ENCODE assay signal across 9 cellular contexts in genomic region chr1:109113787-109114568, GRCh38. TPM values are rescaled to one million over a fixed set of nuclear protein-coding genes. Genes with fewer than 3 reads are reported as not detected.
DNase-seq lines count a peak whose midpoint lies in the region; ATAC-seq and TF ChIP-seq lines count a peak whose summit lies in the region.
"Had no signal": no experiment of that assay in that cellular context is flagged by ENCODE, and none has a peak within 500 bp of the region (broad histone marks: within the 10 kb centered on the region; RNA-seq: fewer than 3 reads in every experiment).

Gene ELAPOR1, plus strand, starts transcription at chr1:109114115. Its CDS starts 69 bp downstream, at chr1:109114184.

- H3K27ac ChIP-seq in SK-N-MC (no peak within 1 kb of the TSS), rectal smooth muscle tissue (ENCODE audit: low read depth, low read length) (no peak within 1 kb of the TSS), uterus (no peak within 1 kb of the TSS)

- no peak for TF ChIP-seq CTCF in uterus (IDR thresholded peaks at IDR 0.05)

- H3K4me3 Mint-ChIP-seq in activated naive CD8-positive, alpha-beta T cell treated with anti-CD3 and anti-CD28 coated beads for 36 hours: peak within 1 kb of the TSS; percentile 79

- H3K4me3 ChIP-seq in SK-N-MC (peak within 1 kb of the TSS; percentile 47), rectal smooth muscle tissue (ENCODE audit: low read length) (peak within 1 kb of the TSS; percentile 59), uterus (peak within 1 kb of the TSS; percentile 0 to 27)

- H3K27me3 Mint-ChIP-seq in activated naive CD8-positive, alpha-beta T cell treated with anti-CD3 and anti-CD28 coated beads for 36 hours: peaks cover 8% of the 10 kb centered on the region

- no peak for TF ChIP-seq POLR2A in uterus (IDR thresholded peaks at IDR 0.05)

- H3K4me1 ChIP-seq in rectal smooth muscle tissue (ENCODE audit: control insufficient read depth, insufficient read depth, low read length) (peaks cover 12% of the 10 kb centered on the region), uterus (peaks cover 0 to 4% of the 10 kb centered on the region in 2 donors)

- H3K9ac ChIP-seq in SK-N-MC (ENCODE audit: insufficient read length) (no peak within 1 kb of the TSS), rectal smooth muscle tissue (ENCODE audit: low read length) (no peak within 1 kb of the TSS)

- peaks cover 7% of the 10 kb centered on the region for H3K27me3 ChIP-seq in rectal smooth muscle tissue (ENCODE audit: control insufficient read depth, insufficient read depth, low read length)
- H3K27me3 ChIP-seq in uterus: peaks cover 3 to 15% of the 10 kb centered on the region in 2 donors

- intact Hi-C loops in left ventricle myocardium superior (cut with micrococcal nuclease) (no loop called here), uterus (cut with DNase I; ENCODE audit: low total_unique reads) (no loop called here)

- peak within 1 kb of the TSS; percentile 81 for H3K27ac Mint-ChIP-seq in activated naive CD8-positive, alpha-beta T cell treated with anti-CD3 and anti-CD28 coated beads for 36 hours

- peaks cover 2% of the 10 kb centered on the region for H3K9me3 Mint-ChIP-seq in activated naive CD8-positive, alpha-beta T cell treated with anti-CD3 and anti-CD28 coated beads for 36 hours

- H3K36me3 ChIP-seq in SK-N-MC (ENCODE audit: insufficient read depth, low read length): no peaks in the 10 kb centered on the region
- H3K36me3 ChIP-seq in rectal smooth muscle tissue (ENCODE audit: control insufficient read depth, insufficient read depth, low read length): no peaks in the 10 kb centered on the region
- H3K36me3 ChIP-seq in uterus: no peaks in the 10 kb centered on the region

- H3K9me3 ChIP-seq in SK-N-MC (ENCODE audit: low read depth, low read length) (no peaks in the 10 kb centered on the region), uterus (no peaks in the 10 kb centered on the region)

- peak; percentile 66 for ATAC-seq in GM18498 (IDR thresholded peaks at IDR 0.05; ENCODE audit: unreplicated experiment)
- ATAC-seq in HG03457 (IDR thresholded peaks at IDR 0.05; ENCODE audit: unreplicated experiment): peak; percentile 48
- peak; percentile 34 for ATAC-seq in left ventricle myocardium superior
- no peak for ATAC-seq in HG03097 (IDR thresholded peaks at IDR 0.05; ENCODE audit: low FRiP score, unreplicated experiment)

- peaks cover 45% of the 10 kb centered on the region for H3K4me1 Mint-ChIP-seq in activated naive CD8-positive, alpha-beta T cell treated with anti-CD3 and anti-CD28 coated beads for 36 hours

- no peak for DNase-seq in SK-N-MC (ENCODE audit: low read depth, low spot score)
- DNase-seq in activated naive CD8-positive, alpha-beta T cell treated with anti-CD3 and anti-CD28 coated beads for 36 hours: peak; percentile 84
- peak; percentile 63 for DNase-seq in left ventricle myocardium superior
- DNase-seq in uterus: peak in 1 of 2 donors; percentile 46

- H3K36me3 Mint-ChIP-seq in activated naive CD8-positive, alpha-beta T cell treated with anti-CD3 and anti-CD28 coated beads for 36 hours: peaks cover 2% of the 10 kb centered on the region

RNA-seq across cellular contexts. Expression of gene ELAPOR1, which starts in this region (rescaled TPM):
- 1 to 10 TPM; 6.8 to 7.7 TPM for total RNA-seq in activated naive CD8-positive, alpha-beta T cell treated with anti-CD3 and anti-CD28 coated beads for 36 hours
- 0.30 TPM for total RNA-seq in left ventricle myocardium superior
- total RNA-seq in uterus: 10 to 100 TPM in 1 of 4 donors, 1 to 10 TPM in 2, under 1 TPM in 1; 0.29 to 51.2 (median 2.8) TPM
- total RNA-seq: epithelial cell of proximal tubule had no signal

Comparison
In these comparisons a context has a peak if more than half of its experiments do, and no peak if none do; other contexts are left out.
1. Peak in DNase-seq and ATAC-seq in left ventricle myocardium superior; RNA of the gene not detected or under 1 TPM.